ENCODE assay signal across 7 cellular contexts in the genomic region with DNA sequence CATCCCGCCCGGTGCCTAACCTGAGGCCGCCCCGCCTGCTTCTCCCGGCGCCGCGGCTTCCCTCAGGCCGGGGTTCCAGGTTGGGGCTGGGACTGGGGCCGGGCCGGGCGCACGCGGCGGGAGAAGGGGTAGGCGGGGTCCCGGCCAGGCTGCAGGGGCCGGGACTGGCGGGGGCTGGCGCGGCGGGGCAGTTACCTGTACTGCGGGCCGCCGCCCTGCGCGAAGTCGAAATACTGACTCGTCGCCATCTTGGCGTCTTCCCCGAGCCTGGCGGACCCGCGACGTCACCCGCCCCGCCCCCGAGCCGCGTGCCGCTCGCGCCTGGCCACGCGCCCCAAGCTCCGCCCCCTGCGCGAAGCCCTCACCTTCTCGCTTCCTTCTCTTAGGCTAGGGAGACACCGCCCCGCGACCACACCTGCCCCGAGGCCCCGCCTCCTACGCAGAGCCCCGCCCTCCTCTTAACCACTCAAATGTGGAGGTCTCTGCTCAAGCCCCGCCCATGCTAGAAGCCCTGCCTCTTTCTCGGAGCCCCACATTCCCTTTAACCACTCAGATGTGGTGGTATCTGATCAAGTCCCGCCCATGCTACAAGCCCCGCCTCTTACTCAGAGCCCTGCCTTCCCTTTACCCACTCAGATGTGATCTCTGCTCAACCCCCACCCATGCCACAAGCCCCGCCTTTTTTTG. TPM values are rescaled to one million over a fixed set of nuclear protein-coding genes. Genes with fewer than 3 reads are reported as not detected.
DNase-seq lines count a peak whose midpoint lies in the region; FAIRE-seq and TF ChIP-seq lines count a peak whose summit lies in the region.

ZFR2 (minus strand) TSS at position 269 of the 687 bp plus-strand sequence; CDS start at position 248, 21 bp downstream.

- intact Hi-C loops in head of caudate nucleus (cut with DNase I): no loop called here

- no peak for TF ChIP-seq POLR2A in GM12891 (IDR thresholded peaks at IDR 0.05; ENCODE audit: low read depth, low read length)

- DNase-seq in HS-5 (ENCODE audit: low read depth): peak; percentile 73
- DNase-seq in activated CD4-positive, alpha-beta T cell treated with anti-CD3 and anti-CD28 coated beads, Interleukin-2, amount 50 U/mL, for 48 hours: peak; percentile 16 to 25
- peak in 37 of 42 donors; percentile 9 to 70 (median 38) for DNase-seq in head of caudate nucleus
- DNase-seq in stimulated activated CD4-positive, alpha-beta T cell treated with anti-CD3 and anti-CD28 coated beads, TNF-alpha, amount 100 ng/mL, for 48 hours (ENCODE audit: low read depth in 3 of 3): peak; percentile 4 to 12 (median 10)
- DNase-seq in NCI-H146 (lab: John Stamatoyannopoulos, UW): no peak
- DNase-seq in GM12891 (ENCODE audit: insufficient read length, low spot score): no peak
- no peak for DNase-seq in HT-29 (ENCODE audit: low spot score)

- no peak for FAIRE-seq in GM12891 (lab: Jason Lieb, UNC)

TF ChIP-seq in GM12891, 5 proteins besides CTCF, POLR2A, EP300 and RAD21:
- no peak for TF ChIP-seq POLR2AphosphoS5 (IDR thresholded peaks at IDR 0.05; ENCODE audit: low read depth, low read length)
- TF ChIP-seq TAF1 (IDR thresholded peaks at IDR 0.05; ENCODE audit: low read depth, low read length): no peak
- no peak for TF ChIP-seq POU2F2 (IDR thresholded peaks at IDR 0.05; ENCODE audit: low read depth, low read length)
- TF ChIP-seq SPI1 (IDR thresholded peaks at IDR 0.05; ENCODE audit: low read depth, low read length): no peak
- no peak for TF ChIP-seq PAX5 (IDR thresholded peaks at IDR 0.05; ENCODE audit: insufficient read depth, low read length, severe bottlenecking)
TF ChIP-seq in GM12891: peak in this region for 0.

RNA-seq across cellular contexts. Expression of gene ZFR2, which starts in this region (rescaled TPM):
- polyA plus RNA-seq in GM12891 (2012; ENCODE audit: low read depth, missing spikeins): 0.26 TPM
- total RNA-seq in HT-29 (2014; rRNA removed; shearing (Covaris generic)): not detected in 2 replicates

Comparison
In these comparisons a context has a peak if more than half of its experiments do, and no peak if none do; other contexts are left out.
1. DNase-seq: peak in HS-5 (single experiment), activated CD4-positive, alpha-beta T cell treated with anti-CD3 and anti-CD28 coated beads, Interleukin-2, amount 50 U/mL, for 48 hours (2 of 2), head of caudate nucleus (37 of 42) and stimulated activated CD4-positive, alpha-beta T cell treated with anti-CD3 and anti-CD28 coated beads, TNF-alpha, amount 100 ng/mL, for 48 hours (3 of 3); none in NCI-H146 (single experiment), GM12891 (single experiment) and HT-29 (single experiment).